14 cellular contexts compared by ENCODE assay signal in genomic region chr2:120847700-120848321, GRCh38.
DNase-seq lines count a peak whose midpoint lies in the region; ATAC-seq and TF ChIP-seq lines count a peak whose summit lies in the region.
"Had no signal": no experiment of that assay in that cellular context is flagged by ENCODE, and none has a peak within 500 bp of the region (broad histone marks: within the 10 kb centered on the region; RNA-seq: fewer than 3 reads in every experiment).

No MANE protein-coding gene starts in this region.

- intact Hi-C loops in sciatic nerve (cut with DNase I) = no loop called here

- H3K36me3 Mint-ChIP-seq in activated naive CD8-positive, alpha-beta T cell treated with anti-CD3 and anti-CD28 coated beads for 36 hours = no peaks in the 10 kb centered on the region
- H3K36me3 Mint-ChIP-seq: CD14-positive monocyte, T-cell had no signal

- CTCF ChIA-PET in HEK293 (lab: Yijun Ruan, JAX) = no interaction called here

- TF ChIP-seq CTCF in HEK293 (tag by site-specific recombination; IDR thresholded peaks at IDR 0.05) = no peak
- TF ChIP-seq CTCF in epithelial cell of esophagus (IDR thresholded peaks at IDR 0.05; ENCODE audit: insufficient read depth, low read depth, low read length, missing control alignments) = no peak

- H3K4me1 Mint-ChIP-seq in activated naive CD8-positive, alpha-beta T cell treated with anti-CD3 and anti-CD28 coated beads for 36 hours = no peaks in the 10 kb centered on the region
- H3K4me1 Mint-ChIP-seq: CD14-positive monocyte, naive B cell, T-cell had no signal

- no peak overlapping the region for H3K27ac Mint-ChIP-seq in activated naive CD8-positive, alpha-beta T cell treated with anti-CD3 and anti-CD28 coated beads for 36 hours
- H3K27ac Mint-ChIP-seq: activated T-cell treated with anti-CD3 and anti-CD28 coated beads, Interleukin-2, amount 50 U/mL, for 72 hours; CD14-positive monocyte; T-cell had no signal

- peaks cover 15% of the 10 kb centered on the region for H3K9me3 Mint-ChIP-seq in activated naive CD8-positive, alpha-beta T cell treated with anti-CD3 and anti-CD28 coated beads for 36 hours

- POLR2A ChIA-PET in HEK293 (lab: Yijun Ruan, JAX) = no interaction called here

- no peak overlapping the region for H3K4me3 Mint-ChIP-seq in activated naive CD8-positive, alpha-beta T cell treated with anti-CD3 and anti-CD28 coated beads for 36 hours
- H3K4me3 Mint-ChIP-seq: activated T-cell treated with anti-CD3 and anti-CD28 coated beads, Interleukin-2, amount 50 U/mL, for 72 hours; T-cell had no signal

- no peak overlapping the region for H3K27ac ChIP-seq in HEK293 (ENCODE audit: extremely low read depth, low read depth, low read length)

- peak; percentile 39 for ATAC-seq in sciatic nerve
- ATAC-seq in GM18520 (IDR thresholded peaks at IDR 0.05; ENCODE audit: unreplicated experiment) = no peak
- ATAC-seq: activated T-cell treated with anti-CD3 and anti-CD28 coated beads, Interleukin-2, amount 50 U/mL, for 72 hours; T-cell had no signal

- no peaks in the 10 kb centered on the region for H3K27me3 Mint-ChIP-seq in activated naive CD8-positive, alpha-beta T cell treated with anti-CD3 and anti-CD28 coated beads for 36 hours

- H3K36me3 ChIP-seq in HEK293 (ENCODE audit: control insufficient read depth in 2 of 2, insufficient read depth in 1 of 2, low read length in 2 of 2) = peaks cover 0 to 3% of the 10 kb centered on the region in 2 experiments; a peak in 1 of 3 replicates

- DNase-seq in NCI-H510A treated with DMSO at 0.1 percent for 48 hours (lab: John Stamatoyannopoulos, UW) (peak; percentile 74), epithelial cell of esophagus (ENCODE audit: low read depth) (peak; percentile 84), sciatic nerve (ENCODE audit: low spot score) (peak; percentile 51), NCI-H2029 treated with DMSO at 0.1 percent for 48 hours (lab: John Stamatoyannopoulos, UW) (no peak)
- DNase-seq in activated naive CD8-positive, alpha-beta T cell treated with anti-CD3 and anti-CD28 coated beads for 36 hours = no peak
- DNase-seq: activated CD4-positive, CD25-positive, alpha-beta regulatory T cell treated with anti-CD3 and anti-CD28 coated beads, Interleukin-2, amount 50 U/mL, for 72 hours; activated T-cell treated with anti-CD3 and anti-CD28 coated beads, Interleukin-2, amount 50 U/mL, for 72 hours; effector CD4-positive, alpha-beta T cell; naive B cell; OCI-M1; T-cell had no signal

- no peaks in the 10 kb centered on the region for H3K9me3 ChIP-seq in HEK293 (ENCODE audit: control insufficient read depth, insufficient read depth, low read depth, low read length)

- H3K4me1 ChIP-seq in HEK293 (ENCODE audit: control insufficient read depth, insufficient read depth, low read length) = 0 out of 2 replicates have a peak, but pooled peaks cover 3% of the 10 kb centered on the region

- H3K4me3 ChIP-seq in HEK293 (ENCODE audit: low read depth, low read length) (no peak overlapping the region), epithelial cell of esophagus (ENCODE audit: low read length) (no peak overlapping the region)

TF ChIP-seq in HEK293, 187 proteins besides CTCF, POLR2A, EP300 and RAD21:
- TF ChIP-seq ZNF510 (tag by site-specific recombination; IDR thresholded peaks at IDR 0.05; ENCODE audit: insufficient replicate concordance) (no peak), GLIS1 (tag by site-specific recombination; IDR thresholded peaks at IDR 0.05) (peak; percentile 66), ZIC2 (tag by site-specific recombination; IDR thresholded peaks at IDR 0.05) (peak; percentile 86)

Comparison
In these comparisons a context has a peak if more than half of its experiments do, and no peak if none do; other contexts are left out.
1. DNase-seq: peak in NCI-H510A treated with DMSO at 0.1 percent for 48 hours (single experiment), epithelial cell of esophagus (single experiment) and sciatic nerve (single experiment); none in activated naive CD8-positive, alpha-beta T cell treated with anti-CD3 and anti-CD28 coated beads for 36 hours (single experiment) and NCI-H2029 treated with DMSO at 0.1 percent for 48 hours (single experiment).